8 cellular contexts compared by ENCODE assay signal in the genomic region with DNA sequence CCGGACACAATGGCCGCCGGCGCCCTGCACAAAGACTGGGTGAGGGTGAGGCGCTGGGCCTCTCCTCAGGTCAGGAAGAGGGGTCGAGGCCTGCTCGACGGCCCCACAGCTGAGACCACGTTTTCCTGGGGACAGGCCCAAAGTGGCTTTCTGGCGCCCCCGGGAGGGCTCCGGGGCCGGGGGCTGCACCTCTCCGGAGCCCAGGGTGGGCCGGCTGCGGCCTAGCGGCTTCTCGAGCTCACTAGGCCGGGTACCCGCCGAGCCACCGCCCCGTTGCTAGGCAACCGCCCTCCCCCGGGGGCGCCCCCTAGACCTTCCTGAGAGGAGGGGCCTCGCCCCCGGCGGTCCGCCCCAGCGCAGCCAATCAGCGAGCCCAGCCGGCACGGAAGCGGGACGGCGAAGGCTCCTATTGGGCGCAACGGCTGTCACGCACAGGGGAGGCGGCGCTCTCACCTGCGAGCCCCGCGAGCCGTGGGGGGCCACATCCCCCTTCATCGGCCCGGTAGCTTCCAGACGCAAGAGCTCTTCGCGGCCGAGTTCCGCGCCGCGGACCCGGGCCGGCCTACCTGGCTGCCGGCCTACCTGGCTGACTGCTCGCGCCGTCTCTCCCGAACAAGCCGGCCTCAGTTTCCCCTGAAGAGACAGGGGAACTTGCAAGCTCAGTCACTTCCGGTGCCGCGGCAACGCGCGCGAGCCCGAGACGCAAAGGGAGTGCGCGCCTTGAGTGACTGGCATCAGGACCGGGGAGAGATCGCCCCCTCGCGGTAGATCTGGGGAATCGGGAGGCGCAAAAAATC. TPM values are rescaled to one million over a fixed set of nuclear protein-coding genes. Genes with fewer than 3 reads are reported as not detected.
DNase-seq lines count a peak whose midpoint lies in the region; ATAC-seq and TF ChIP-seq lines count a peak whose summit lies in the region.

No MANE protein-coding gene starts in this region.

- H4K20me1 ChIP-seq in GM23338 (replicated peaks; ENCODE audit: insufficient read depth), result no peaks in the 10 kb centered on the region

- peaks cover 36% of the 10 kb centered on the region for H3K36me3 Mint-ChIP-seq in GM23338 (ENCODE audit: low read depth)
- peaks cover 46% of the 10 kb centered on the region for H3K36me3 Mint-ChIP-seq in activated T-helper 17 cell treated with anti-CD3 and anti-CD28 coated beads, Interleukin-2, amount 50 U/mL, for 72 hours (ENCODE audit: low read depth)
- peaks cover 32% of the 10 kb centered on the region for H3K36me3 Mint-ChIP-seq in nephron (ENCODE audit: low read depth)

- peak overlapping the region; percentile 96 for H3K27ac Mint-ChIP-seq in GM23338
- peak overlapping the region; percentile 98 for H3K27ac Mint-ChIP-seq in activated T-helper 17 cell treated with anti-CD3 and anti-CD28 coated beads, Interleukin-2, amount 50 U/mL, for 72 hours
- H3K27ac Mint-ChIP-seq in nephron, result peak overlapping the region; percentile 99

- peak overlapping the region; percentile 70; the same call in 1 of the 2 replicates for H2AFZ ChIP-seq in GM23338

- H3K9me3 Mint-ChIP-seq in GM23338 (no peaks in the 10 kb centered on the region; the same call in 2 of the 3 replicates), nephron (no peaks in the 10 kb centered on the region)
- H3K9me3 Mint-ChIP-seq in activated T-helper 17 cell treated with anti-CD3 and anti-CD28 coated beads, Interleukin-2, amount 50 U/mL, for 72 hours, result no peaks in the 10 kb centered on the region

- H3K4me3 Mint-ChIP-seq in GM23338 (peak overlapping the region; percentile 90), nephron (peak overlapping the region; percentile 94 to 97 (median 95))
- H3K4me3 Mint-ChIP-seq in activated T-helper 17 cell treated with anti-CD3 and anti-CD28 coated beads, Interleukin-2, amount 50 U/mL, for 72 hours, result peak overlapping the region; percentile 95

- peak; percentile 99 for DNase-seq in ELR (ENCODE audit: low read depth)
- DNase-seq in GM23338 (ENCODE audit: low spot score), result peak; percentile 100
- DNase-seq in Kasumi-1 (lab: John Stamatoyannopoulos, UW), result peak; percentile 95 to 96
- peak; percentile 98 for DNase-seq in RKO (ENCODE audit: low spot score)
- peak; percentile 97 for DNase-seq in fibroblast of mammary gland (ENCODE audit: low read depth)
- peak; percentile 99 for DNase-seq in stimulated activated naive CD8-positive, alpha-beta T cell treated with anti-CD3 and anti-CD28 coated beads, Interleukin-15, Interleukin-2, amounts not matched to agents 100 U/mL and 50 U/mL, for 24 hours

- H3K4me1 Mint-ChIP-seq in GM23338 (peaks cover 41% of the 10 kb centered on the region), nephron (peaks cover 48% of the 10 kb centered on the region)
- H3K4me1 Mint-ChIP-seq in activated T-helper 17 cell treated with anti-CD3 and anti-CD28 coated beads, Interleukin-2, amount 50 U/mL, for 72 hours, result peaks cover 8% of the 10 kb centered on the region

- H3F3A ChIP-seq in GM23338 (replicated peaks; ENCODE audit: low read depth), result peaks cover 8% of the 10 kb centered on the region

- H3K27ac ChIP-seq in GM23338 (ENCODE audit: low read depth), result peak overlapping the region; percentile 100

- TF ChIP-seq CTCF in GM23338 (conservative IDR thresholded peaks at IDR 0.05; ENCODE audit: low read depth in 2 of 2), result peak; percentile 99 to 100
- peak; percentile 91 for TF ChIP-seq CTCF in fibroblast of mammary gland (conservative IDR thresholded peaks at IDR 0.05; ENCODE audit: control insufficient read depth, insufficient read depth, low read depth, low read length)
- peak; percentile 88 to 96 (median 95) for TF ChIP-seq CTCF in nephron (IDR thresholded peaks at IDR 0.05; ENCODE audit: unreplicated experiment in 3 of 3)

- H3K27me3 Mint-ChIP-seq in GM23338 (ENCODE audit: insufficient read depth, low read depth, poor library complexity), result peaks cover 20% of the 10 kb centered on the region
- no peaks in the 10 kb centered on the region for H3K27me3 Mint-ChIP-seq in activated T-helper 17 cell treated with anti-CD3 and anti-CD28 coated beads, Interleukin-2, amount 50 U/mL, for 72 hours
- peaks cover 3% of the 10 kb centered on the region for H3K27me3 Mint-ChIP-seq in nephron (ENCODE audit: low read depth)

- H3K9me2 ChIP-seq in GM23338 (ENCODE audit: insufficient read depth), result no peaks in the 10 kb centered on the region

- H3K79me2 ChIP-seq in GM23338 (replicated peaks; ENCODE audit: insufficient read depth), result peaks cover 37% of the 10 kb centered on the region

- H3K4me3 ChIP-seq in GM23338 (peak overlapping the region; percentile 71), fibroblast of mammary gland (ENCODE audit: control insufficient read depth, low read depth, low read length) (peak overlapping the region; percentile 71)

- peaks cover 35% of the 10 kb centered on the region for H3K4me1 ChIP-seq in GM23338 (ENCODE audit: insufficient read depth)

- H3K27me3 ChIP-seq in GM23338 (ENCODE audit: insufficient read depth), result no peaks in the 10 kb centered on the region

- H3K36me3 ChIP-seq in GM23338 (ENCODE audit: insufficient read depth), result 0 out of 2 replicates have a peak, but pooled peaks cover 4% of the 10 kb centered on the region

- peak; percentile 83 for ATAC-seq in GM23338
- ATAC-seq in activated T-helper 17 cell treated with anti-CD3 and anti-CD28 coated beads, Interleukin-2, amount 50 U/mL, for 72 hours (replicated peaks), result peak; percentile 87
- peak; percentile 89 for ATAC-seq in stimulated activated naive CD8-positive, alpha-beta T cell treated with anti-CD3 and anti-CD28 coated beads, Interleukin-15, Interleukin-2, amounts not matched to agents 100 U/mL and 50 U/mL, for 24 hours

- peak overlapping the region; percentile 86 for H3K4me2 ChIP-seq in GM23338

TF ChIP-seq in GM23338, 12 proteins besides CTCF, POLR2A, EP300 and RAD21:
- TF ChIP-seq JUNB (IDR thresholded peaks at IDR 0.05; ENCODE audit: unreplicated experiment) (no peak), CREB1 (CRISPR knock-in tag; IDR thresholded peaks at IDR 0.05; ENCODE audit: low read depth) (peak; percentile 66), ETS1 (IDR thresholded peaks at IDR 0.05) (peak; percentile 59; the same call in 1 of the 2 replicates), REST (IDR thresholded peaks at IDR 0.05; ENCODE audit: unreplicated experiment) (peak; percentile 10)

RNA-seq across cellular contexts. Expression of gene BCL2L1, which starts 0.8 kb away (rescaled TPM):
- total RNA-seq in GM23338 (2014; rRNA removed; shearing (Covaris generic)), result 108 and 110 TPM in 2 replicates
- polyA plus RNA-seq in GM23338 (2016; fragmentation: Nextera tagmentation; extraction: Ambion mirVana), result 39.9 and 42.4 TPM in 2 replicates
- total RNA-seq in activated T-helper 17 cell treated with anti-CD3 and anti-CD28 coated beads, Interleukin-2, amount 50 U/mL, for 72 hours, result 100 to 1,000 TPM in 1 of 2 donors, 10 to 100 TPM in 1; 86.7 to 134 TPM

RNA-seq across cellular contexts. Expression of gene TPX2, which starts 15.6 kb away (rescaled TPM):
- total RNA-seq in GM23338 (2014; rRNA removed; shearing (Covaris generic)), result 148 and 159 TPM in 2 replicates
- polyA plus RNA-seq in GM23338 (2016; fragmentation: Nextera tagmentation; extraction: Ambion mirVana), result 94.1 and 101 TPM in 2 replicates
- total RNA-seq in activated T-helper 17 cell treated with anti-CD3 and anti-CD28 coated beads, Interleukin-2, amount 50 U/mL, for 72 hours, result 100 to 1,000 TPM; 122 to 142 TPM

Comparison
In these comparisons a context has a peak if more than half of its experiments do, and no peak if none do; other contexts are left out.
1. Peak in every context shown above with its lines: DNase-seq, ATAC-seq, H3K4me3 ChIP-seq and H3K27ac ChIP-seq.